ENCODE assay signal across 8 cellular contexts in the genomic region with DNA sequence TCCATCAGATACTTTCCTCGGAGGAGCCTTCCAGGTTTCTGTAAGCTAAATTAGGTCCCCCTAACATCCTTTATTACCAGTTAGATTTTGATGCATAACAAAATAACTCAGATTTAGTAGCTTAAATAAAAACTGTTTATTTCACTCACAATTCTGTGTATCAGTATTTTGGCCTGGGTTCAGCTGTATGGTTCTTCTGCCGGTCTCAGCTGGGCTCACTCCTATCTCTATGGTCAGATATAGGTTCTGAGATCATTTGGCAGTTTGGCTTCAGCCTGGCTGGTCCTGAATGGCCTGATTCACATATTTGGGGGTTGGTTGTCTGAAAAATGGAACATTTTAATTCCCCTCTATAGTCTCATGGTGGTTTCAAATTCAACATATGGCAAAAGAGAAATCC.
"Had no signal": no experiment of that assay in that cellular context is flagged by ENCODE, and none has a peak within 500 bp of the region (broad histone marks: within the 10 kb centered on the region; RNA-seq: fewer than 3 reads in every experiment).

No MANE protein-coding gene starts in this region.

- ATAC-seq: GM12878 had no signal

- FAIRE-seq: G401.6, GM12878, GM12891, GM12892, GM18507, GM19239 had no signal

- DNase-seq: GDM1, GF-D8 had no signal

- H3K4me3 ChIP-seq: GM12878 had no signal
